In the genomic region with DNA sequence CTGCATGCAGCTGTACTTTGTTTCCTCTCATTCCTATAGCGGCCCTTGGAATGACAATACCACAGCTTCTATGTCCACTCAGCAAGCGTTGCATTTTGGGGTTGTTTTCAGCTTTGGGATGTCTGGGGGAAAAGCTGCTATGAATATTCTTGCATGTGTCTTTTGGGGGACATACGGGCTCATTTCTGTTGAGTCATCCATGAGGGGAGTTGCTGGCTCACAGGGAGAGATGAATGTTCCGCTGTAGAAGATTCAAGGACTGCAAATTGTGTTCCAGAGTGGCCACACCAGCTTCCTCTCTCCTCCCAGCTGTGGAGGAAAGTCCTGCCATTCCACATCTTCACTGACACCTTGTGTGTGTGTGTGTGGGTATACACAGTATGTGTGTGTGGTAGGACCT, we compare ENCODE assay signal across 20 cellular contexts. TPM values are rescaled to one million over a fixed set of nuclear protein-coding genes. Genes with fewer than 3 reads are reported as not detected.
A peak's percentile ranks its signal among the peaks of the same experiment; 100 is the strongest.
DNase-seq lines count a peak whose midpoint lies in the region; ATAC-seq, FAIRE-seq and TF ChIP-seq lines count a peak whose summit lies in the region.
"Had no signal": no experiment of that assay in that cellular context is flagged by ENCODE, and none has a peak within 500 bp of the region (broad histone marks: within the 10 kb centered on the region; RNA-seq: fewer than 3 reads in every experiment).

No MANE protein-coding gene starts in this region.

- H3K23ac ChIP-seq in trophoblast cell (ENCODE audit: low read length) = no peak overlapping the region

- H4K12ac ChIP-seq in trophoblast cell (ENCODE audit: low read depth, low read length) = no peak overlapping the region

- no peak overlapping the region for H3K4me3 Mint-ChIP-seq in activated naive CD4-positive, alpha-beta T cell treated with anti-CD3 and anti-CD28 coated beads, Interleukin-2, amount 10 ng/mL, durations not matched to agents 7 days and 5 days
- no peak overlapping the region for H3K4me3 Mint-ChIP-seq in activated naive CD4-positive, alpha-beta T cell treated with anti-CD3 and anti-CD28 coated beads for 36 hours
- no peak overlapping the region for H3K4me3 Mint-ChIP-seq in astrocyte (ENCODE audit: unreplicated experiment)

- peak overlapping the region; percentile 60 for H2BK12ac ChIP-seq in trophoblast cell (ENCODE audit: low read length)

- POLR2A ChIA-PET in A673 (lab: Charles Lee; ENCODE audit: low non-redundant PET) = no interaction called here

- H3K27ac ChIP-seq in astrocyte (ENCODE audit: low read depth, low read length) (no peak overlapping the region), lung (ENCODE audit: low read depth in 1 of 2, low read length in 1 of 2) (peak overlapping the region in 1 of 2 donors; percentile 62), trophoblast cell (ENCODE audit: low read depth, low read length) (peak overlapping the region; percentile 18), A673 (ENCODE audit: low read depth, low read length, poor library complexity, severe bottlenecking) (no peak overlapping the region)
- H3K27ac ChIP-seq: C4-2B, HL-60 had no signal

- peaks cover 10% of the 10 kb centered on the region for H3K4me1 Mint-ChIP-seq in activated naive CD4-positive, alpha-beta T cell treated with anti-CD3 and anti-CD28 coated beads, Interleukin-2, amount 10 ng/mL, durations not matched to agents 7 days and 5 days
- peaks cover 4% of the 10 kb centered on the region for H3K4me1 Mint-ChIP-seq in activated naive CD4-positive, alpha-beta T cell treated with anti-CD3 and anti-CD28 coated beads for 36 hours (ENCODE audit: low read depth)
- H3K4me1 Mint-ChIP-seq in astrocyte (ENCODE audit: low read depth, unreplicated experiment) = peaks cover 32% of the 10 kb centered on the region

- no peak overlapping the region for H3K4me2 ChIP-seq in astrocyte (ENCODE audit: low read length)
- no peak overlapping the region for H3K4me2 ChIP-seq in trophoblast cell (ENCODE audit: low read length)

- H3K36me3 Mint-ChIP-seq in activated naive CD4-positive, alpha-beta T cell treated with anti-CD3 and anti-CD28 coated beads, Interleukin-2, amount 10 ng/mL, durations not matched to agents 7 days and 5 days = no peaks in the 10 kb centered on the region
- no peaks in the 10 kb centered on the region for H3K36me3 Mint-ChIP-seq in activated naive CD4-positive, alpha-beta T cell treated with anti-CD3 and anti-CD28 coated beads for 36 hours (ENCODE audit: low read depth)
- no peaks in the 10 kb centered on the region for H3K36me3 Mint-ChIP-seq in astrocyte (ENCODE audit: low read depth, unreplicated experiment)

- H3K4me1 ChIP-seq in astrocyte (ENCODE audit: insufficient read depth, low read length) (peaks cover 28% of the 10 kb centered on the region), lung (ENCODE audit: control insufficient read depth in 2 of 2, insufficient read depth in 2 of 2, low read length in 2 of 2) (peaks cover 0 to 10% of the 10 kb centered on the region in 2 donors), trophoblast cell (ENCODE audit: control insufficient read depth in 1 of 2, insufficient read depth in 2 of 2, low read length in 2 of 2) (peaks cover 10 to 19% of the 10 kb centered on the region in 2 experiments), A673 (ENCODE audit: insufficient read depth, low read length, poor library complexity, severe bottlenecking) (no peaks in the 10 kb centered on the region)

- no peaks in the 10 kb centered on the region for H3K27me3 Mint-ChIP-seq in activated naive CD4-positive, alpha-beta T cell treated with anti-CD3 and anti-CD28 coated beads, Interleukin-2, amount 10 ng/mL, durations not matched to agents 7 days and 5 days
- no peaks in the 10 kb centered on the region for H3K27me3 Mint-ChIP-seq in activated naive CD4-positive, alpha-beta T cell treated with anti-CD3 and anti-CD28 coated beads for 36 hours (ENCODE audit: low read depth)
- H3K27me3 Mint-ChIP-seq in astrocyte (ENCODE audit: low read depth, unreplicated experiment) = no peaks in the 10 kb centered on the region

- no peak overlapping the region for H3K4ac ChIP-seq in trophoblast cell (ENCODE audit: low read depth, low read length)

- H4K8ac ChIP-seq in trophoblast cell (ENCODE audit: low read depth, low read length) = no peak overlapping the region

- no peak overlapping the region for H3K27ac Mint-ChIP-seq in activated naive CD4-positive, alpha-beta T cell treated with anti-CD3 and anti-CD28 coated beads, Interleukin-2, amount 10 ng/mL, durations not matched to agents 7 days and 5 days
- no peak overlapping the region for H3K27ac Mint-ChIP-seq in activated naive CD4-positive, alpha-beta T cell treated with anti-CD3 and anti-CD28 coated beads for 36 hours
- peak overlapping the region; percentile 78 for H3K27ac Mint-ChIP-seq in astrocyte (ENCODE audit: unreplicated experiment)

- peaks cover 49% of the 10 kb centered on the region for H3K79me1 ChIP-seq in trophoblast cell (ENCODE audit: low read length)

- H2AFZ ChIP-seq in astrocyte (ENCODE audit: low read depth, low read length) = peak overlapping the region; percentile 18
- H2AFZ ChIP-seq in trophoblast cell (ENCODE audit: insufficient read depth, low read length, poor library complexity) = no peak overlapping the region
- H2AFZ ChIP-seq: GM23248 had no signal

- H3K4me3 ChIP-seq in astrocyte (ENCODE audit: insufficient read depth, low read depth, low read length) (no peak overlapping the region), lung (no peak overlapping the region), trophoblast cell (ENCODE audit: low read depth, low read length) (no peak overlapping the region), A673 (ENCODE audit: low read depth, low read length, poor library complexity, severe bottlenecking) (no peak overlapping the region)
- H3K4me3 ChIP-seq: GM12878, GM23248 had no signal

- H2BK120ac ChIP-seq in trophoblast cell (ENCODE audit: insufficient read depth, low read length, poor library complexity) = peak overlapping the region; percentile 3

- H3K9me3 Mint-ChIP-seq in activated naive CD4-positive, alpha-beta T cell treated with anti-CD3 and anti-CD28 coated beads, Interleukin-2, amount 10 ng/mL, durations not matched to agents 7 days and 5 days = no peaks in the 10 kb centered on the region
- no peaks in the 10 kb centered on the region for H3K9me3 Mint-ChIP-seq in activated naive CD4-positive, alpha-beta T cell treated with anti-CD3 and anti-CD28 coated beads for 36 hours
- no peaks in the 10 kb centered on the region for H3K9me3 Mint-ChIP-seq in astrocyte (ENCODE audit: unreplicated experiment)

- no peak for TF ChIP-seq CTCF in astrocyte (IDR thresholded peaks at IDR 0.05; ENCODE audit: insufficient read depth, low read depth, low read length)
- no peak for TF ChIP-seq CTCF in lung (IDR thresholded peaks at IDR 0.05; ENCODE audit: control extremely low read depth, extremely low read depth)
- no peak for TF ChIP-seq CTCF in A673 (conservative IDR thresholded peaks at IDR 0.05; ENCODE audit: low read depth, low read length)

- peak; percentile 1 for DNase-seq in activated naive CD4-positive, alpha-beta T cell treated with anti-CD3 and anti-CD28 coated beads, Interleukin-2, amount 10 ng/mL, durations not matched to agents 7 days and 5 days
- DNase-seq in activated naive CD4-positive, alpha-beta T cell treated with anti-CD3 and anti-CD28 coated beads for 36 hours = no peak
- DNase-seq in astrocyte (ENCODE audit: low read depth) = no peak
- DNase-seq in lung (ENCODE audit: low spot score) = peak; percentile 22
- DNase-seq in trophoblast cell = no peak
- DNase-seq in A673 (ENCODE audit: low spot score) = no peak
- DNase-seq in NCI-H1417 (lab: John Stamatoyannopoulos, UW) = no peak
- no peak for DNase-seq in retina
- DNase-seq: DMS 273 treated with DMSO at 0.1 percent for 48 hours, GDM1, GM23248, KG1, NCI-H1436 treated with DMSO at 0.1 percent for 48 hours, NCI-H2029 treated with DMSO at 0.1 percent for 48 hours, NCI-H748 treated with DMSO at 0.1 percent for 48 hours had no signal

- no peak overlapping the region for H2BK5ac ChIP-seq in trophoblast cell (ENCODE audit: low read depth, low read length, poor library complexity)

- peak overlapping the region; percentile 49 for H4K91ac ChIP-seq in trophoblast cell (ENCODE audit: low read depth, low read length)

- intact Hi-C loops in activated naive CD4-positive, alpha-beta T cell treated with anti-CD3 and anti-CD28 coated beads for 36 hours (cut with micrococcal nuclease) = no loop called here
- intact Hi-C loops in A673 (cut with micrococcal nuclease; ENCODE audit: unreplicated experiment) = no loop called here

- H3K79me2 ChIP-seq in astrocyte (ENCODE audit: insufficient read depth, low read length) (no peaks in the 10 kb centered on the region), trophoblast cell (ENCODE audit: control insufficient read depth, insufficient read depth, low read length, poor library complexity) (peaks cover 5% of the 10 kb centered on the region)

- no peaks in the 10 kb centered on the region for H3K36me3 ChIP-seq in astrocyte (ENCODE audit: insufficient read depth, low read length)
- no peaks in the 10 kb centered on the region for H3K36me3 ChIP-seq in lung (ENCODE audit: control insufficient read depth in 2 of 2, insufficient read depth in 2 of 2, low read length in 2 of 2)
- H3K36me3 ChIP-seq in trophoblast cell (ENCODE audit: control insufficient read depth in 1 of 2, insufficient read depth in 2 of 2, low read length in 2 of 2) = no peaks in the 10 kb centered on the region
- H3K36me3 ChIP-seq in A673 (ENCODE audit: insufficient read depth, low read length, poor library complexity, severe bottlenecking) = no peaks in the 10 kb centered on the region

- H4K20me1 ChIP-seq in astrocyte (ENCODE audit: insufficient read depth, low read length) = no peaks in the 10 kb centered on the region

- H2AK5ac ChIP-seq in trophoblast cell (ENCODE audit: low read length) = no peak overlapping the region

- no peak for ATAC-seq in lung (ENCODE audit: insufficient read depth, low FRiP score)
- ATAC-seq: HCT116 had no signal

- CTCF ChIA-PET in activated naive CD4-positive, alpha-beta T cell treated with anti-CD3 and anti-CD28 coated beads, Interleukin-2, amount 10 ng/mL, durations not matched to agents 7 days and 5 days (lab: Charles Lee) = no interaction called here
- CTCF ChIA-PET in activated naive CD4-positive, alpha-beta T cell treated with anti-CD3 and anti-CD28 coated beads for 36 hours (lab: Charles Lee) = no interaction called here
- CTCF ChIA-PET in A673 (lab: Charles Lee) = no interaction called here

- H3K9me3 ChIP-seq in astrocyte (ENCODE audit: insufficient read depth, low read depth, low read length) (no peaks in the 10 kb centered on the region), lung (ENCODE audit: control insufficient read depth in 2 of 2, insufficient read depth in 1 of 2, low read length in 1 of 2) (no peaks in the 10 kb centered on the region), trophoblast cell (ENCODE audit: insufficient read depth, low read depth, low read length) (no peaks in the 10 kb centered on the region), A673 (ENCODE audit: low read depth, low read length, poor library complexity, severe bottlenecking) (no peaks in the 10 kb centered on the region)

- no peak for FAIRE-seq in astrocyte (lab: Jason Lieb, UNC)
- FAIRE-seq: A204.1, GM12878 had no signal

- no peak overlapping the region for H3K18ac ChIP-seq in trophoblast cell (ENCODE audit: low read length)

- no TSS peak for BruUV-seq in A673 (replicated peaks; lab: Mats Ljungman, UMichigan)

- H3K14ac ChIP-seq in trophoblast cell (ENCODE audit: low read length) = no peak overlapping the region

- H3K27me3 ChIP-seq in astrocyte (ENCODE audit: insufficient read depth, low read length) (no peaks in the 10 kb centered on the region), lung (ENCODE audit: control insufficient read depth, insufficient read depth) (no peaks in the 10 kb centered on the region), trophoblast cell (ENCODE audit: insufficient read depth, low read length) (no peaks in the 10 kb centered on the region), A673 (replicated peaks; ENCODE audit: insufficient read depth, low read depth, low read length, poor library complexity) (no peaks in the 10 kb centered on the region)

- 75 to 84% methylated on average over 4 of the region's 4 CpGs for WGBS in lung, 2 donors
- WGBS in trophoblast cell (ENCODE audit: extremely low coverage, insufficient coverage, insufficient read length) = no CpG with 5 or more reads among the region's 4 CpGs

- H3K9ac ChIP-seq in astrocyte (ENCODE audit: low read length) (no peak overlapping the region), trophoblast cell (ENCODE audit: low read length) (peak overlapping the region; percentile 36)
- H3K9ac ChIP-seq: GM23248 had no signal

RNA-seq across cellular contexts. Expression of a gene that starts 43.3 kb away (rescaled TPM):
- total RNA-seq in activated naive CD4-positive, alpha-beta T cell treated with anti-CD3 and anti-CD28 coated beads for 36 hours = not detected
- total RNA-seq in astrocyte = 48.2 and 98.9 TPM in 2 replicates
- total RNA-seq in lung = 100 to 1,000 TPM; 194 to 476 TPM
- 100 to 1,000 TPM in 1 of 2 donors, 10 to 100 TPM in 1; 85.0 to 457 TPM for polyA plus RNA-seq in lung
- polyA plus RNA-seq in trophoblast cell (2013) = 330 and 332 TPM in 2 replicates
- total RNA-seq in A673 (2021) = 0.43 and 0.85 TPM in 2 replicates

Comparison
In these comparisons a context has a peak if more than half of its experiments do, and no peak if none do; other contexts are left out.
1. DNase-seq: peak in activated naive CD4-positive, alpha-beta T cell treated with anti-CD3 and anti-CD28 coated beads, Interleukin-2, amount 10 ng/mL, durations not matched to agents 7 days and 5 days (single experiment) and lung (single experiment); none in activated naive CD4-positive, alpha-beta T cell treated with anti-CD3 and anti-CD28 coated beads for 36 hours (single experiment), astrocyte (single experiment), trophoblast cell (0 of 2), A673 (single experiment), NCI-H1417 (0 of 3) and retina (single experiment).
2. RNA of a gene that starts 43.3 kb away (total RNA-seq): 194 to 476 TPM in lung and 48.2 to 98.9 TPM in astrocyte; 0.43 to 0.85 TPM in A673 and not detected in activated naive CD4-positive, alpha-beta T cell treated with anti-CD3 and anti-CD28 coated beads for 36 hours; every median in the first group is over 10 times any median in the second.